8 cellular contexts compared by ENCODE assay signal in genomic region chr3:97823081-97823480, GRCh38. TPM values are rescaled to one million over a fixed set of nuclear protein-coding genes. Genes with fewer than 3 reads are reported as not detected.
A peak's percentile ranks its signal among the peaks of the same experiment; 100 is the strongest.
DNase-seq lines count a peak whose midpoint lies in the region; ATAC-seq, FAIRE-seq and TF ChIP-seq lines count a peak whose summit lies in the region.

No MANE protein-coding gene starts in this region.

- TF ChIP-seq CTCF in A673 (conservative IDR thresholded peaks at IDR 0.05; ENCODE audit: low read depth, low read length) (no peak), colonic mucosa (IDR thresholded peaks at IDR 0.05) (no peak), D721Med (IDR thresholded peaks at IDR 0.05; ENCODE audit: insufficient read depth, missing control alignments) (no peak), GM13977 (IDR thresholded peaks at IDR 0.05; ENCODE audit: extremely low read depth, insufficient read depth, missing control alignments) (no peak)

- peaks cover 0 to 7% of the 10 kb centered on the region in 2 donors for H3K36me3 Mint-ChIP-seq in naive B cell

- H3K4me3 ChIP-seq in A673 (ENCODE audit: low read depth, low read length, poor library complexity, severe bottlenecking) (peak overlapping the region; percentile 70), HUES6 (ENCODE audit: low read depth, low read length) (peak overlapping the region; percentile 92), colonic mucosa (peak overlapping the region; percentile 88)

- BruUV-seq in A673 (replicated peaks; lab: Mats Ljungman, UMichigan) = no TSS peak

- H3K27ac ChIP-seq in A673 (ENCODE audit: low read depth, low read length, poor library complexity, severe bottlenecking) (no peak overlapping the region), HUES6 (ENCODE audit: low read depth, low read length) (no peak overlapping the region), colonic mucosa (peak overlapping the region; percentile 8)

- no peaks in the 10 kb centered on the region for H3K36me3 ChIP-seq in A673 (ENCODE audit: insufficient read depth, low read length, poor library complexity, severe bottlenecking)
- H3K36me3 ChIP-seq in HUES6 (ENCODE audit: control insufficient read depth, insufficient read depth, low read length) = no peaks in the 10 kb centered on the region
- no peaks in the 10 kb centered on the region for H3K36me3 ChIP-seq in colonic mucosa

- peaks cover 15 to 25% (median 23%) of the 10 kb centered on the region in 3 donors for H3K4me1 Mint-ChIP-seq in naive B cell

- no peak for DNase-seq in A673 (ENCODE audit: low spot score)
- no peak for DNase-seq in colonic mucosa
- DNase-seq in naive B cell = no peak
- no peak for DNase-seq in D721Med (ENCODE audit: insufficient read length, low spot score)
- DNase-seq in GM13977 (ENCODE audit: low spot score) = no peak
- no peak for DNase-seq in activated CD4-positive, CD25-positive, alpha-beta regulatory T cell treated with anti-CD3 and anti-CD28 coated beads, Interleukin-2, amount 50 U/mL, for 72 hours
- DNase-seq in NCI-H1105 treated with DMSO at 0.1 percent for 48 hours (lab: John Stamatoyannopoulos, UW) = no peak

- ATAC-seq in naive B cell (ENCODE audit: low read depth in 2 of 2) = no peak

- H3K27me3 ChIP-seq in A673 (replicated peaks; ENCODE audit: insufficient read depth, low read depth, low read length, poor library complexity) (peaks cover 22% of the 10 kb centered on the region), HUES6 (ENCODE audit: control insufficient read depth, insufficient read depth, low read length) (peaks cover 33% of the 10 kb centered on the region), colonic mucosa (no peaks in the 10 kb centered on the region)

- POLR2A ChIA-PET in A673 (lab: Charles Lee; ENCODE audit: low non-redundant PET) = no interaction called here

- no peaks in the 10 kb centered on the region for H3K9me3 Mint-ChIP-seq in naive B cell

- intact Hi-C loops in A673 (cut with micrococcal nuclease; ENCODE audit: unreplicated experiment) (loop anchor here (5.0 kb wide), 1 partner anchor 64 kb away; no protein-coding TSS in a partner anchor), colonic mucosa (cut with DNase I) (loop anchor here (10.0 kb wide), 1 partner anchor 152 kb away; the partner anchor contains the start of gene RIOX2)

- H3K4me1 ChIP-seq in A673 (ENCODE audit: insufficient read depth, low read length, poor library complexity, severe bottlenecking) (peaks cover 7% of the 10 kb centered on the region), HUES6 (ENCODE audit: control insufficient read depth, insufficient read depth, low read length) (peaks cover 8% of the 10 kb centered on the region; the same call in 1 of the 2 replicates), colonic mucosa (no peaks in the 10 kb centered on the region)

- H3K9ac ChIP-seq in HUES6 (ENCODE audit: low read length) (no peak overlapping the region), colonic mucosa (ENCODE audit: low read depth in 2 of 2, low read length in 2 of 2) (peak overlapping the region; percentile 77 to 93)

- FAIRE-seq in D721Med (lab: Jason Lieb, UNC) = no peak

- peak overlapping the region in 3 of 6 donors; percentile 21 to 87 (median 53) for H3K27ac Mint-ChIP-seq in naive B cell

- CTCF ChIA-PET in A673 (lab: Charles Lee) = no interaction called here

- H3K4me3 Mint-ChIP-seq in naive B cell = peak overlapping the region; percentile 89 to 98 (median 95)

- in situ Hi-C loops in GM13977 (cut with MboI; ENCODE audit: low pct_unique_long_range_greater_than_20kb, low sequenced_read_pairs, unreplicated experiment) = no loop called here

- peaks cover 5 to 22% (median 19%) of the 10 kb centered on the region in 3 donors for H3K27me3 Mint-ChIP-seq in naive B cell

- H3K9me3 ChIP-seq in A673 (ENCODE audit: low read depth, low read length, poor library complexity, severe bottlenecking) (no peaks in the 10 kb centered on the region), HUES6 (ENCODE audit: control insufficient read depth, insufficient read depth, low read depth, low read length) (no peaks in the 10 kb centered on the region), colonic mucosa (no peaks in the 10 kb centered on the region)

RNA-seq across cellular contexts. Expression of gene CRYBG3, which starts 1.3 kb away (rescaled TPM):
- total RNA-seq in A673 (2021) = 8.6 and 8.7 TPM in 2 replicates
- total RNA-seq in colonic mucosa = 10 to 100 TPM; 15.7 to 22.2 TPM
- 1 to 10 TPM in 4 of 6 donors, under 1 TPM in 2; 0.76 to 2.9 (median 1.5) TPM for polyA plus RNA-seq in naive B cell (ENCODE audit: low read depth in 6 of 6)

RNA-seq across cellular contexts. Expression of gene ARL6, which starts 58.5 kb away (rescaled TPM):
- total RNA-seq in A673 (2021) = 8.1 and 8.4 TPM in 2 replicates
- total RNA-seq in colonic mucosa = 1 to 10 TPM; 2.8 to 3.5 TPM
- polyA plus RNA-seq in naive B cell (ENCODE audit: low read depth in 6 of 6) = 1 to 10 TPM; 1.1 to 4.3 (median 2.5) TPM
